Comparison of ENCODE assay signal across 23 cellular contexts in genomic region chr7:54996391-54996790, GRCh38. TPM values are rescaled to one million over a fixed set of nuclear protein-coding genes. Genes with fewer than 3 reads are reported as not detected.
DNase-seq lines count a peak whose midpoint lies in the region; ATAC-seq and TF ChIP-seq lines count a peak whose summit lies in the region.
"Had no signal": no experiment of that assay in that cellular context is flagged by ENCODE, and none has a peak within 500 bp of the region (broad histone marks: within the 10 kb centered on the region; RNA-seq: fewer than 3 reads in every experiment).

No MANE protein-coding gene starts in this region.

- peaks cover 13% of the 10 kb centered on the region for H3K4me1 ChIP-seq in Caco-2
- H3K4me1 ChIP-seq in SK-N-SH (ENCODE audit: control insufficient read depth in 1 of 2, insufficient read depth in 2 of 2, low read depth in 1 of 2, low read length in 1 of 2) = peaks cover 0 to 22% of the 10 kb centered on the region in 2 experiments; a peak in 2 of 4 replicates
- H3K4me1 ChIP-seq: Peyer's patch, psoas muscle, tibial artery had no signal

- H3K79me2 ChIP-seq in SK-N-SH (ENCODE audit: insufficient read depth) = no peaks in the 10 kb centered on the region

- H3K27ac Mint-ChIP-seq in Caco-2 (ENCODE audit: unreplicated experiment) (peak overlapping the region; percentile 36), chondrocyte (ENCODE audit: unreplicated experiment) (peak overlapping the region; percentile 8)

- no TSS peak for BruUV-seq in Caco-2 (replicated peaks; lab: Mats Ljungman, UMichigan)

- H3K4me1 Mint-ChIP-seq in Caco-2 (ENCODE audit: low read depth, unreplicated experiment) (peaks cover 19% of the 10 kb centered on the region), chondrocyte (ENCODE audit: low read depth) (peaks cover 8% of the 10 kb centered on the region)

- TF ChIP-seq CTCF in Caco-2 (IDR thresholded peaks at IDR 0.05; ENCODE audit: insufficient read depth in 1 of 2, low read depth in 1 of 2, low read length in 1 of 2, severe bottlenecking in 1 of 2, unreplicated experiment in 1 of 2) (no peak), SK-N-SH (IDR thresholded peaks at IDR 0.05) (0 out of 2 replicates have a peak, but pooled peaks have one; percentile 20), chondrocyte (IDR thresholded peaks at IDR 0.05) (no peak)

- peak overlapping the region; percentile 42 for H3K4me2 ChIP-seq in SK-N-SH

- H3K36me3 Mint-ChIP-seq in Caco-2 (ENCODE audit: insufficient read depth, unreplicated experiment) = no peaks in the 10 kb centered on the region
- H3K36me3 Mint-ChIP-seq in chondrocyte (ENCODE audit: low read depth) = no peaks in the 10 kb centered on the region
- H3K36me3 Mint-ChIP-seq: CD4-positive, alpha-beta memory T cell had no signal

- no peaks in the 10 kb centered on the region for H4K20me1 ChIP-seq in SK-N-SH (ENCODE audit: insufficient read depth)

- POLR2A ChIA-PET in Caco-2 (lab: Charles Lee) (no interaction called here), SK-N-SH (lab: Yijun Ruan, JAX) (no interaction called here)

- H3K4me3 Mint-ChIP-seq in Caco-2 (ENCODE audit: unreplicated experiment) = peak overlapping the region; percentile 30
- H3K4me3 Mint-ChIP-seq in chondrocyte (ENCODE audit: unreplicated experiment) = no peak overlapping the region

- H3K9me3 Mint-ChIP-seq in Caco-2 (ENCODE audit: unreplicated experiment) = peaks cover 2% of the 10 kb centered on the region
- H3K9me3 Mint-ChIP-seq in chondrocyte (ENCODE audit: low read depth) = no peaks in the 10 kb centered on the region

- intact Hi-C loops in Caco-2 (cut with micrococcal nuclease; ENCODE audit: unreplicated experiment) (no loop called here), Right ventricle myocardium inferior (cut with DNase I) (no loop called here)

- no peak overlapping the region for H3K9ac ChIP-seq in SK-N-SH

- H3K9me2 ChIP-seq in SK-N-SH = no peaks in the 10 kb centered on the region

- no peak for DNase-seq in Caco-2
- DNase-seq in SK-N-SH = no peak
- DNase-seq in chondrocyte (ENCODE audit: low spot score) = no peak
- DNase-seq in UCSD-AML1 (lab: John Stamatoyannopoulos, UW; ENCODE audit: unreplicated experiment) = no peak
- no peak for DNase-seq in Right ventricle myocardium inferior (ENCODE audit: missing footprints)
- DNase-seq: activated CD4-positive, CD25-positive, alpha-beta regulatory T cell; GOT3; NCI-H1092 treated with DMSO at 0.1 percent for 48 hours; NCI-H2029; psoas muscle; stimulated activated naive CD8-positive, alpha-beta T cell treated with anti-CD3 and anti-CD28 coated beads, Interleukin-15, Interleukin-2, amounts not matched to agents 100 U/mL and 50 U/mL, for 24 hours; T-helper 9 cell; tibial artery had no signal

- CTCF ChIA-PET in Caco-2 (lab: Charles Lee) = interaction anchor here (1.6 kb wide), 1 partner anchor 259 kb away, joined by 4 read pairs; no protein-coding TSS in a partner anchor
- CTCF ChIA-PET in SK-N-SH (lab: Yijun Ruan, JAX) = interaction anchor here (0.8 to 1.1 kb wide), 4 partner anchors 8 to 248 kb away, joined by 3 read pairs; no protein-coding TSS in a partner anchor

- ATAC-seq in GM21390 (IDR thresholded peaks at IDR 0.05; ENCODE audit: unreplicated experiment) = peak; percentile 11
- ATAC-seq in Right ventricle myocardium inferior = no peak
- no peak for ATAC-seq in GM21576 (IDR thresholded peaks at IDR 0.05; ENCODE audit: unreplicated experiment)
- ATAC-seq: HepG2, psoas muscle had no signal

- H3K9me3 ChIP-seq in Caco-2 (0 out of 2 replicates have a peak, but pooled peaks cover 3% of the 10 kb centered on the region), SK-N-SH (no peaks in the 10 kb centered on the region)
- H3K9me3 ChIP-seq: neutrophil, Peyer's patch, psoas muscle, SJSA1, tibial artery had no signal

- H3F3A ChIP-seq in SK-N-SH (replicated peaks; ENCODE audit: insufficient read depth) = peaks cover 40% of the 10 kb centered on the region

- H3K36me3 ChIP-seq in Caco-2 (ENCODE audit: control insufficient read depth, insufficient read depth, low read length) (no peaks in the 10 kb centered on the region), SK-N-SH (replicated peaks in 1 of 2; ENCODE audit: control insufficient read depth in 1 of 2, insufficient read depth in 2 of 2, low read length in 1 of 2) (no peaks in the 10 kb centered on the region)
- H3K36me3 ChIP-seq: neutrophil, Peyer's patch, SJSA1, tibial artery had no signal

- H3K4me3 ChIP-seq in Caco-2 (ENCODE audit: low read depth, low read length) (no peak overlapping the region), SK-N-SH (ENCODE audit: low read depth in 2 of 2, low read length in 1 of 2) (no peak overlapping the region)
- H3K4me3 ChIP-seq: coronary artery, Peyer's patch, psoas muscle, SJSA1, skin epidermis, tibial artery had no signal

- peak overlapping the region in 1 of 2 experiments; percentile 78; a peak in 2 of 4 replicates for H3K27ac ChIP-seq in SK-N-SH (ENCODE audit: low read depth in 2 of 2, low read length in 1 of 2)
- H3K27ac ChIP-seq: coronary artery, HL-60, neutrophil, psoas muscle, SJSA1, skin epidermis, tibial artery had no signal

- no peak for TF ChIP-seq RAD21 in SK-N-SH (IDR thresholded peaks at IDR 0.05; ENCODE audit: low read length)

- H3K27me3 ChIP-seq in Caco-2 (replicated peaks; ENCODE audit: control insufficient read depth, insufficient read depth, low read length) (no peaks in the 10 kb centered on the region), SK-N-SH (ENCODE audit: insufficient read depth) (no peaks in the 10 kb centered on the region)
- H3K27me3 ChIP-seq: neutrophil, Peyer's patch, SJSA1, tibial artery had no signal

- TF ChIP-seq EP300 in SK-N-SH (IDR thresholded peaks at IDR 0.05; ENCODE audit: borderline replicate concordance in 1 of 2, low read depth in 1 of 2, low read length in 1 of 2) = no peak

- H2AFZ ChIP-seq in SK-N-SH (ENCODE audit: low read depth) = no peak overlapping the region

- peaks cover 3% of the 10 kb centered on the region for H3K27me3 Mint-ChIP-seq in Caco-2 (ENCODE audit: insufficient read depth, unreplicated experiment)
- no peaks in the 10 kb centered on the region for H3K27me3 Mint-ChIP-seq in chondrocyte (ENCODE audit: low read depth)
- H3K27me3 Mint-ChIP-seq: CD4-positive, alpha-beta memory T cell had no signal

TF ChIP-seq in SK-N-SH, 30 proteins besides CTCF, POLR2A, EP300 and RAD21:
- no peak for TF ChIP-seq RCOR1 (IDR thresholded peaks at IDR 0.05; ENCODE audit: low read length)

RNA-seq across cellular contexts. Expression of gene EGFR, which starts 22.4 kb away (rescaled TPM):
- total RNA-seq in Caco-2 (2022) = 55.1 and 60.1 TPM in 2 replicates
- polyA plus RNA-seq in SK-N-SH (2012; rRNA removed) = 30.7 and 37.6 TPM in 2 replicates
- 28.1 and 35.5 TPM in 2 replicates for polyA plus RNA-seq in SK-N-SH (2012; cell fraction: cytosol; rRNA removed)
- polyA plus RNA-seq in SK-N-SH (2012; cell fraction: nucleus; rRNA removed) = 63.1 and 73.2 TPM in 2 replicates
- total RNA-seq in chondrocyte = 13.6 to 27.4 TPM (median 25.5 TPM) in 3 replicates
- 11.4 TPM for total RNA-seq in Right ventricle myocardium inferior
- total RNA-seq: CD4-positive, alpha-beta memory T cell had no signal
- polyA plus RNA-seq: CD4-positive, alpha-beta memory T cell had no signal
